Comparison of ENCODE assay signal across 1 cellular context in the genomic region with DNA sequence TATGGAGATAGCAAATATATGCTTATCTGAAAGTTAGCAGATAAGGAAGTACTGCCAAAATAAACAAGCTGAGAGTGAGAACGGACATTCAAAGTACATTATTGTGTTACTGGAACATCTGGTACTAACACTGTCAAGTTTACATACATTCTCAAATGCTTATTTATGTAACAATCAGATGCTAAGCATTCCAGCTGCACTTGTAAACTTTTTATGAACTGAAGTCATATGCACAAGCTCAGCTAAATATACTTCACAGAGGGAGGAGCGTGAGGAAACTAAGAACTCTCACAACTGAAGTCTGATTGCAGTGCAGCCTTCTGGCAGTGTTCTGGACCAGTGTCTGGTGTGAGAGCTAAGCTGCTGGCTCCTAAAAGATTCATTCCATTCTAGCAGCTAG.
TF ChIP-seq lines count a peak whose summit lies in the region.

No MANE protein-coding gene starts in this region.

TF ChIP-seq in IMR-90, 13 proteins besides CTCF, POLR2A, EP300 and RAD21 (continued from another document):
- TF ChIP-seq, protein P1, sequence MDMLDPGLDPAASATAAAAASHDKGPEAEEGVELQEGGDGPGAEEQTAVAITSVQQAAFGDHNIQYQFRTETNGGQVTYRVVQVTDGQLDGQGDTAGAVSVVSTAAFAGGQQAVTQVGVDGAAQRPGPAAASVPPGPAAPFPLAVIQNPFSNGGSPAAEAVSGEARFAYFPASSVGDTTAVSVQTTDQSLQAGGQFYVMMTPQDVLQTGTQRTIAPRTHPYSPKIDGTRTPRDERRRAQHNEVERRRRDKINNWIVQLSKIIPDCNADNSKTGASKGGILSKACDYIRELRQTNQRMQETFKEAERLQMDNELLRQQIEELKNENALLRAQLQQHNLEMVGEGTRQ (IDR thresholded peaks at IDR 0.05; ENCODE audit: low read depth, low read length), result no peak
- TF ChIP-seq RCOR1 (IDR thresholded peaks at IDR 0.05; ENCODE audit: insufficient replicate concordance, low read length), result peak; percentile 86
- TF ChIP-seq, protein P2, sequence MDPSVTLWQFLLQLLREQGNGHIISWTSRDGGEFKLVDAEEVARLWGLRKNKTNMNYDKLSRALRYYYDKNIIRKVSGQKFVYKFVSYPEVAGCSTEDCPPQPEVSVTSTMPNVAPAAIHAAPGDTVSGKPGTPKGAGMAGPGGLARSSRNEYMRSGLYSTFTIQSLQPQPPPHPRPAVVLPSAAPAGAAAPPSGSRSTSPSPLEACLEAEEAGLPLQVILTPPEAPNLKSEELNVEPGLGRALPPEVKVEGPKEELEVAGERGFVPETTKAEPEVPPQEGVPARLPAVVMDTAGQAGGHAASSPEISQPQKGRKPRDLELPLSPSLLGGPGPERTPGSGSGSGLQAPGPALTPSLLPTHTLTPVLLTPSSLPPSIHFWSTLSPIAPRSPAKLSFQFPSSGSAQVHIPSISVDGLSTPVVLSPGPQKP (IDR thresholded peaks at IDR 0.05; ENCODE audit: borderline replicate concordance, low read depth, low read length), result no peak
